Comparison of ENCODE assay signal across 8 cellular contexts in genomic region chr9:89606049-89606481, GRCh38. TPM values are rescaled to one million over a fixed set of nuclear protein-coding genes. Genes with fewer than 3 reads are reported as not detected.
A peak's percentile ranks its signal among the peaks of the same experiment; 100 is the strongest.
DNase-seq lines count a peak whose midpoint lies in the region; ATAC-seq and TF ChIP-seq lines count a peak whose summit lies in the region.

No MANE protein-coding gene starts in this region.

- peaks cover 11% of the 10 kb centered on the region for H3K36me3 Mint-ChIP-seq in T-helper 2 cell treated with Interferon-gamma antibody and Interleukin-4, amounts not matched to agents 5 μg/mL and 100 μg/mL, for 36 hours (ENCODE audit: low read depth)

- H3K27me3 ChIP-seq in brain microvascular endothelial cell (replicated peaks), result peaks cover 4% of the 10 kb centered on the region

- H3K27ac Mint-ChIP-seq in T-helper 2 cell treated with Interferon-gamma antibody and Interleukin-4, amounts not matched to agents 5 μg/mL and 100 μg/mL, for 36 hours, result peak overlapping the region; percentile 78

- POLR2A ChIA-PET in HEK293T (lab: Yijun Ruan, JAX), result interaction anchor here (1.5 kb wide), 1 partner anchor 336 kb away, joined by 6 read pairs; no protein-coding TSS in a partner anchor

- peak overlapping the region; percentile 51 for H3K27ac ChIP-seq in brain microvascular endothelial cell

- no peaks in the 10 kb centered on the region for H3K36me3 ChIP-seq in brain microvascular endothelial cell (replicated peaks)

- H3K27me3 Mint-ChIP-seq in T-helper 2 cell treated with Interferon-gamma antibody and Interleukin-4, amounts not matched to agents 5 μg/mL and 100 μg/mL, for 36 hours (ENCODE audit: low read depth), result peaks cover 20% of the 10 kb centered on the region

- intact Hi-C loops in posterior vena cava (cut with DNase I), result loop anchor here in 1 of 2 donors (10.0 kb wide), 2 partner anchors 269 to 319 kb away; no protein-coding TSS in a partner anchor

- H3K4me3 ChIP-seq in brain microvascular endothelial cell (ENCODE audit: low read depth, low read length), result peak overlapping the region; percentile 54

- CTCF ChIA-PET in HEK293T (lab: Yijun Ruan, JAX), result interaction anchor here (0.6 to 1.3 kb wide), 2 partner anchors 9 to 494 kb away, joined by 3 to 4 read pairs; no protein-coding TSS in a partner anchor

- in situ Hi-C loops in brain microvascular endothelial cell (cut with HindIII; ENCODE audit: low pct_ligation_motif_present, low sequenced_read_pairs), result no loop called here

- DNase-seq in AML-193 (lab: John Stamatoyannopoulos, UW) (peak; percentile 62 to 64), brain microvascular endothelial cell (peak; percentile 57), hippocampal formation (lab: John Stamatoyannopoulos, UW) (peak; percentile 42 to 77), posterior vena cava (ENCODE audit: low spot score) (peak; percentile 95), HEK293T (ENCODE audit: extremely low spot score) (no peak)
- peak; percentile 50 for DNase-seq in T-helper 2 cell treated with Interferon-gamma antibody and Interleukin-4, amounts not matched to agents 5 μg/mL and 100 μg/mL, for 36 hours (ENCODE audit: low spot score)

- no peak for TF ChIP-seq CTCF in brain microvascular endothelial cell (IDR thresholded peaks at IDR 0.05; ENCODE audit: low read depth, low read length, missing control alignments)

- peaks cover 21% of the 10 kb centered on the region for H3K4me1 Mint-ChIP-seq in T-helper 2 cell treated with Interferon-gamma antibody and Interleukin-4, amounts not matched to agents 5 μg/mL and 100 μg/mL, for 36 hours (ENCODE audit: low read depth)

- H3K4me3 Mint-ChIP-seq in T-helper 2 cell treated with Interferon-gamma antibody and Interleukin-4, amounts not matched to agents 5 μg/mL and 100 μg/mL, for 36 hours, result peak overlapping the region; percentile 89

- no peaks in the 10 kb centered on the region for H3K9me3 Mint-ChIP-seq in T-helper 2 cell treated with Interferon-gamma antibody and Interleukin-4, amounts not matched to agents 5 μg/mL and 100 μg/mL, for 36 hours

- ATAC-seq in HG02759 (IDR thresholded peaks at IDR 0.05; ENCODE audit: unreplicated experiment) (peak; percentile 25), HG03442 (IDR thresholded peaks at IDR 0.05; ENCODE audit: unreplicated experiment) (no peak)

TF ChIP-seq in HEK293T, 16 proteins besides CTCF, POLR2A, EP300 and RAD21:
- TF ChIP-seq BHLHE40 (IDR thresholded peaks at IDR 0.05; ENCODE audit: borderline replicate concordance), result no peak
- TF ChIP-seq TARDBP (IDR thresholded peaks at IDR 0.05), result no peak
- TF ChIP-seq ZNF384 (IDR thresholded peaks at IDR 0.05), result no peak
- TF ChIP-seq CTBP1 (IDR thresholded peaks at IDR 0.05; ENCODE audit: borderline replicate concordance), result no peak

RNA-seq across cellular contexts. Expression of gene GADD45G, which starts 1.3 kb away (rescaled TPM):
- total RNA-seq in posterior vena cava, result 10 to 100 TPM in 1 of 2 donors, 1 to 10 TPM in 1; 9.2 to 20.7 TPM
